ENCODE assay signal across 22 cellular contexts in the genomic region with DNA sequence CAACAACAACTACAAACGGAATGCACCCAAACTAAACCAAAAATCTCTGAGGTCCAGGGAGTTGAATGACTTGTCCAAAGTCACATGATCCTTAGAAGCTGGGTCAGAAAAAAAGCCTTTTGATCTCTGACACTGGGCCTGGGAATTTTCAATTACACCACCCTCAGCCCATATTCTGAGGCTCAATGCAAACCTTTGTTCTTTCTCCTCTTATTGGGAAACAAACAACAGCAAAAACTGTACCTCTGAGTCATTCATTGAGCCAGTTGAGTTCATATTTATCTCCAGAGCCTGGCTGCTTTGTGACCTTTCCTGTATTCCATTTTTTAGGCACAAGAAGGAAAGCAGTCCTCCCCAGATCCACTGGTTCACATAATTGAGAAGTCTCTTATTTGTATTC. TPM values are rescaled to one million over a fixed set of nuclear protein-coding genes. Genes with fewer than 3 reads are reported as not detected.
"Had no signal": no experiment of that assay in that cellular context is flagged by ENCODE, and none has a peak within 500 bp of the region (broad histone marks: within the 10 kb centered on the region; RNA-seq: fewer than 3 reads in every experiment).

No MANE protein-coding gene starts in this region.

- H3K27ac ChIP-seq: KMS-11, RWPE1 had no signal

- DNase-seq: IMR-90, Kasumi-1, MV-4-11, NCI-H1048, NCI-H1105, NCI-H1417, NCI-H1436 treated with DMSO at 0.1 percent for 48 hours, NCI-H1694, NCI-H187 treated with DMSO at 0.1 percent for 48 hours, NCI-H2029 treated with DMSO at 0.1 percent for 48 hours, NCI-H2171 treated with DMSO at 0.1 percent for 48 hours, NCI-H345, NCI-H446 treated with DMSO at 0.1 percent for 48 hours, NCI-H510A treated with DMSO at 0.1 percent for 48 hours, NCI-H526, NCI-H774, SHP77 had no signal

- ATAC-seq: HepG2, SK-N-SH treated with all-trans-retinoic acid at 6 μM for 48 hours had no signal

RNA-seq across cellular contexts. Expression of a gene that starts 51.2 kb away (rescaled TPM):
- total RNA-seq: HepG2, M059J had no signal
- polyA plus RNA-seq: HepG2, IMR-90 had no signal
